Comparison of ENCODE assay signal across 22 cellular contexts in genomic region chr4:55979562-55979961, GRCh38. TPM values are rescaled to one million over a fixed set of nuclear protein-coding genes. Genes with fewer than 3 reads are reported as not detected.
A peak's percentile ranks its signal among the peaks of the same experiment; 100 is the strongest.
DNase-seq lines count a peak whose midpoint lies in the region; ATAC-seq lines count a peak whose summit lies in the region.
"Had no signal": no experiment of that assay in that cellular context is flagged by ENCODE, and none has a peak within 500 bp of the region (broad histone marks: within the 10 kb centered on the region; RNA-seq: fewer than 3 reads in every experiment).

No MANE protein-coding gene starts in this region.

- H3K27ac ChIP-seq in HUES6 (ENCODE audit: low read depth, low read length) = peak overlapping the region; percentile 45; the same call in 1 of the 2 replicates
- H3K27ac ChIP-seq: adrenal gland, epithelial cell of prostate, lower lobe of right lung, SK-N-MC had no signal

- H3K4me3 ChIP-seq in HUES6 (ENCODE audit: low read depth, low read length) = no peak overlapping the region
- H3K4me3 ChIP-seq: adrenal gland, GM23338, lower lobe of right lung, SK-N-MC had no signal

- H3K9me3 ChIP-seq in HUES6 (ENCODE audit: control insufficient read depth, insufficient read depth, low read depth, low read length) = no peaks in the 10 kb centered on the region
- H3K9me3 ChIP-seq: adrenal gland, lower lobe of right lung had no signal

- no peaks in the 10 kb centered on the region; the same call in 1 of the 2 replicates for H3K4me1 ChIP-seq in HUES6 (ENCODE audit: control insufficient read depth, insufficient read depth, low read length)
- H3K4me1 ChIP-seq: adrenal gland, lower lobe of right lung had no signal

- peak; percentile 56 for ATAC-seq in GM19043 (IDR thresholded peaks at IDR 0.05; ENCODE audit: low read depth, unreplicated experiment)
- ATAC-seq in HG02623 (IDR thresholded peaks at IDR 0.05; ENCODE audit: unreplicated experiment) = peak; percentile 47
- ATAC-seq in HG03342 (IDR thresholded peaks at IDR 0.05; ENCODE audit: unreplicated experiment) = no peak
- ATAC-seq: GM23338, lower lobe of right lung, sciatic nerve had no signal

- H3K27me3 ChIP-seq in HUES6 (ENCODE audit: control insufficient read depth, insufficient read depth, low read length) = no peaks in the 10 kb centered on the region
- H3K27me3 ChIP-seq: adrenal gland had no signal

- H3K9ac ChIP-seq in HUES6 (ENCODE audit: low read length) = no peak overlapping the region

- peaks cover 21% of the 10 kb centered on the region for H3K36me3 ChIP-seq in HUES6 (ENCODE audit: control insufficient read depth, insufficient read depth, low read length)
- H3K36me3 ChIP-seq: adrenal gland had no signal

- DNase-seq in occipital lobe (lab: John Stamatoyannopoulos, UW) (no peak), NCI-H1092 treated with DMSO at 0.1 percent for 48 hours (lab: John Stamatoyannopoulos, UW) (no peak)
- DNase-seq in stimulated activated CD4-positive, alpha-beta T cell treated with anti-CD3 and anti-CD28 coated beads, Interleukin-4, amount 100 ng/mL, for 1 hour = no peak
- DNase-seq: activated CD4-positive, alpha-beta T cell treated with anti-CD3 and anti-CD28 coated beads for 4 hours; activated naive CD4-positive, alpha-beta T cell; activated T-cell treated with anti-CD3 and anti-CD28 coated beads, Interleukin-2, amount 50 U/mL, for 24 hours; adrenal gland; CD4-positive, alpha-beta T cell; effector CD4-positive, alpha-beta T cell; head of caudate nucleus; KBM-7; lower lobe of right lung; NCI-H1694; RPMI8226 had no signal

RNA-seq across cellular contexts. Expression of gene CEP135, which starts 30.8 kb away (rescaled TPM):
- 42.0 TPM for total RNA-seq in occipital lobe
